8 cellular contexts compared by ENCODE assay signal in genomic region chr17:38428643-38429371, GRCh38. TPM values are rescaled to one million over a fixed set of nuclear protein-coding genes. Genes with fewer than 3 reads are reported as not detected.
A peak's percentile ranks its signal among the peaks of the same experiment; 100 is the strongest.
DNase-seq lines count a peak whose midpoint lies in the region; ATAC-seq, FAIRE-seq and TF ChIP-seq lines count a peak whose summit lies in the region.

No MANE protein-coding gene starts in this region.

- no peak overlapping the region; the same call in 1 of the 2 replicates for H3K23ac ChIP-seq in IMR-90 (ENCODE audit: low read depth, low read length)

- peak overlapping the region; percentile 46 to 82; a peak in 2 of 4 replicates for H4K8ac ChIP-seq in IMR-90 (ENCODE audit: low read depth in 2 of 2, low read length in 2 of 2)

- TF ChIP-seq POLR2A in IMR-90 (IDR thresholded peaks at IDR 0.05; ENCODE audit: low read depth, low read length) (no peak), GM12892 (IDR thresholded peaks at IDR 0.05; ENCODE audit: low read depth, low read length) (no peak)

- H3K27ac ChIP-seq in IMR-90 (ENCODE audit: insufficient read depth, low read length) = peak overlapping the region; percentile 96
- peak overlapping the region; percentile 31 for H3K27ac ChIP-seq in astrocyte (ENCODE audit: low read depth, low read length)
- H3K27ac ChIP-seq in iPS DF 6.9 (ENCODE audit: low read length) = no peak overlapping the region
- peak overlapping the region; percentile 91 for H3K27ac ChIP-seq in psoas muscle

- peak overlapping the region; percentile 87 for H3K4me3 Mint-ChIP-seq in astrocyte (ENCODE audit: unreplicated experiment)

- in situ Hi-C loops in IMR-90 (cut with MboI; ENCODE audit: low sequenced_read_pairs) = no loop called here

- WGBS in IMR-90 (ENCODE audit: extremely low coverage in 2 of 2, insufficient read length in 1 of 2), 2 experiments = 1% methylated on average over 21 of the region's 56 CpGs; no CpG with 5 or more reads in 1 of the 2 experiments
- WGBS in iPS DF 6.9 (ENCODE audit: insufficient coverage, insufficient read length) = no CpG with 5 or more reads among the region's 56 CpGs
- 1 to 3% (median 2%) methylated on average over 30 to 56 of the region's 56 CpGs for WGBS in psoas muscle, 3 donors

- peaks cover 23% of the 10 kb centered on the region for H3K9me1 ChIP-seq in IMR-90 (ENCODE audit: insufficient read depth, low read length)

- TF ChIP-seq RAD21 in IMR-90 (IDR thresholded peaks at IDR 0.05; ENCODE audit: low read length) = no peak

- H2AK9ac ChIP-seq in IMR-90 (replicated peaks; ENCODE audit: low read depth, low read length, poor library complexity) = peak overlapping the region; percentile 99

- H2AFZ ChIP-seq in IMR-90 (replicated peaks; ENCODE audit: low read length, poor library complexity) (peak overlapping the region; percentile 90), astrocyte (ENCODE audit: low read depth, low read length) (peak overlapping the region; percentile 62)

- no peak for TF ChIP-seq CTCF in BJ (IDR thresholded peaks at IDR 0.05; ENCODE audit: insufficient read depth, low read depth, low read length)
- TF ChIP-seq CTCF in IMR-90 (conservative IDR thresholded peaks at IDR 0.05; ENCODE audit: low read depth, low read length) = no peak
- TF ChIP-seq CTCF in astrocyte (IDR thresholded peaks at IDR 0.05; ENCODE audit: insufficient read depth, low read depth, low read length) = no peak
- TF ChIP-seq CTCF in psoas muscle (IDR thresholded peaks at IDR 0.05) = no peak
- no peak for TF ChIP-seq CTCF in D721Med (IDR thresholded peaks at IDR 0.05; ENCODE audit: insufficient read depth, missing control alignments)

- peak overlapping the region; percentile 85 for H2AK5ac ChIP-seq in IMR-90 (ENCODE audit: low read depth, low read length)

- peak overlapping the region; percentile 81 for H3K4me2 ChIP-seq in IMR-90 (ENCODE audit: low read depth, low read length)
- H3K4me2 ChIP-seq in astrocyte (ENCODE audit: low read length) = peak overlapping the region; percentile 94

- peaks cover 21 to 67% of the 10 kb centered on the region in 2 experiments for H3K79me1 ChIP-seq in IMR-90 (ENCODE audit: low read depth in 1 of 2, low read length in 2 of 2)

- peak overlapping the region; percentile 69 for H2BK120ac ChIP-seq in IMR-90 (ENCODE audit: low read depth, low read length)

- FAIRE-seq in astrocyte (lab: Jason Lieb, UNC) (no peak), D721Med (lab: Jason Lieb, UNC) (no peak), GM12892 (lab: Jason Lieb, UNC) (no peak)

- peak overlapping the region; percentile 85 for H3K4ac ChIP-seq in IMR-90 (ENCODE audit: low read depth, low read length)

- H3K4me1 ChIP-seq in IMR-90 (ENCODE audit: control insufficient read depth, insufficient read depth, low read length) (peaks cover 38% of the 10 kb centered on the region), astrocyte (ENCODE audit: insufficient read depth, low read length) (peaks cover 36% of the 10 kb centered on the region), iPS DF 6.9 (ENCODE audit: control insufficient read depth, insufficient read depth, low read length) (peaks cover 16% of the 10 kb centered on the region), psoas muscle (peaks cover 37% of the 10 kb centered on the region)

- dilution Hi-C loops in IMR-90 (cut with HindIII; ENCODE audit: low sequenced_read_pairs, unreplicated experiment) = no loop called here

- H3K27me3 ChIP-seq in BJ (ENCODE audit: control insufficient read depth, insufficient read depth, low read length) (no peaks in the 10 kb centered on the region), IMR-90 (ENCODE audit: control insufficient read depth, insufficient read depth, low read length) (no peaks in the 10 kb centered on the region), astrocyte (ENCODE audit: insufficient read depth, low read length) (no peaks in the 10 kb centered on the region), iPS DF 6.9 (ENCODE audit: control insufficient read depth, insufficient read depth, low read length) (no peaks in the 10 kb centered on the region), psoas muscle (ENCODE audit: insufficient read depth in 3 of 3, low read length in 2 of 3) (no peaks in the 10 kb centered on the region)

- H3K18ac ChIP-seq in IMR-90 (ENCODE audit: low read depth, low read length) = peak overlapping the region; percentile 62

- BruUV-seq in IMR-90 (replicated peaks; lab: Mats Ljungman, UMichigan) = no TSS peak

- no peaks in the 10 kb centered on the region for H3K9me3 Mint-ChIP-seq in astrocyte (ENCODE audit: unreplicated experiment)

- H2BK20ac ChIP-seq in IMR-90 (ENCODE audit: low read depth, low read length) = no peak overlapping the region

- POLR2A ChIA-PET in BJ (lab: Charles Lee) (interaction anchor here (0.5 to 0.8 kb wide), 2 partner anchors 23 to 77 kb away, joined by 3 read pairs; no protein-coding TSS in a partner anchor), IMR-90 (lab: Charles Lee; ENCODE audit: unreplicated experiment) (interaction anchor here (0.8 kb wide), 1 partner anchor 29 kb away, joined by 5 read pairs; no protein-coding TSS in a partner anchor)

- CTCF ChIA-PET in BJ (lab: Yijun Ruan, JAX) = interaction anchor here (0.7 to 3.1 kb wide), 14 partner anchors 9 to 239 kb away, joined by 3 to 19 read pairs (median 4); no protein-coding TSS in a partner anchor
- CTCF ChIA-PET in IMR-90 (lab: Yijun Ruan, JAX) = interaction anchor here (0.9 to 1.0 kb wide), 2 partner anchors 14 to 80 kb away, joined by 3 read pairs; no protein-coding TSS in a partner anchor

- no peak for DNase-seq in BJ (ENCODE audit: low read depth)
- DNase-seq in IMR-90 = peak; percentile 46
- peak; percentile 36 for DNase-seq in astrocyte (ENCODE audit: low read depth)
- DNase-seq in iPS DF 6.9 (ENCODE audit: low read depth, low spot score) = no peak
- DNase-seq in psoas muscle = peak; percentile 73 to 86
- DNase-seq in D721Med (ENCODE audit: insufficient read length, low spot score) = no peak
- no peak for DNase-seq in DMS79 treated with DMSO at 0.1 percent for 48 hours (lab: John Stamatoyannopoulos, UW)
- DNase-seq in GM12892 (ENCODE audit: insufficient read length) = no peak

- peaks cover 38% of the 10 kb centered on the region for H3K4me1 Mint-ChIP-seq in astrocyte (ENCODE audit: low read depth, unreplicated experiment)

- ATAC-seq in IMR-90 (ENCODE audit: low read depth) (peak; percentile 57), psoas muscle (peak; percentile 78 to 86 (median 83))

- H4K5ac ChIP-seq in IMR-90 (ENCODE audit: low read depth, low read length) = peak overlapping the region; percentile 74

- H3K9me3 ChIP-seq in IMR-90 (ENCODE audit: control insufficient read depth, insufficient read depth, low read length) (no peaks in the 10 kb centered on the region), astrocyte (ENCODE audit: insufficient read depth, low read depth, low read length) (no peaks in the 10 kb centered on the region), iPS DF 6.9 (ENCODE audit: control insufficient read depth, insufficient read depth, low read length) (no peaks in the 10 kb centered on the region), psoas muscle (no peaks in the 10 kb centered on the region)

- H3K36me3 Mint-ChIP-seq in astrocyte (ENCODE audit: low read depth, unreplicated experiment) = peaks cover 3% of the 10 kb centered on the region

- H3K27ac Mint-ChIP-seq in astrocyte (ENCODE audit: unreplicated experiment) = peak overlapping the region; percentile 62

- no peaks in the 10 kb centered on the region for H3K27me3 Mint-ChIP-seq in astrocyte (ENCODE audit: low read depth, unreplicated experiment)

- peaks cover 65% of the 10 kb centered on the region for H3K79me2 ChIP-seq in astrocyte (ENCODE audit: insufficient read depth, low read length)

- H3K9ac ChIP-seq in IMR-90 (ENCODE audit: low read depth, low read length) (peak overlapping the region; percentile 62), astrocyte (ENCODE audit: low read length) (peak overlapping the region; percentile 81)

- H2BK5ac ChIP-seq in IMR-90 (ENCODE audit: low read depth, low read length, poor library complexity, severe bottlenecking) = peak overlapping the region; percentile 96

- H3K36me3 ChIP-seq in BJ (ENCODE audit: control insufficient read depth, insufficient read depth, low read length) (peaks cover 1% of the 10 kb centered on the region; the same call in 1 of the 2 replicates), IMR-90 (ENCODE audit: control insufficient read depth, insufficient read depth, low read length) (no peaks in the 10 kb centered on the region), astrocyte (ENCODE audit: insufficient read depth, low read length) (no peaks in the 10 kb centered on the region), iPS DF 6.9 (ENCODE audit: control insufficient read depth, insufficient read depth, low read length) (no peaks in the 10 kb centered on the region), psoas muscle (ENCODE audit: insufficient read depth in 1 of 2, low read depth in 1 of 2) (peaks cover 0 to 3% of the 10 kb centered on the region in 2 donors)

- H4K91ac ChIP-seq in IMR-90 (ENCODE audit: insufficient read depth, low read depth, low read length) = peak overlapping the region; percentile 48

- peaks cover 50% of the 10 kb centered on the region for H4K20me1 ChIP-seq in IMR-90 (ENCODE audit: insufficient read depth, low read length)
- H4K20me1 ChIP-seq in astrocyte (ENCODE audit: insufficient read depth, low read length) = peaks cover 48% of the 10 kb centered on the region

- H3K14ac ChIP-seq in IMR-90 (replicated peaks; ENCODE audit: low read depth, low read length) = peak overlapping the region; percentile 71

- H2BK15ac ChIP-seq in IMR-90 (ENCODE audit: low read depth, low read length) = peak overlapping the region; percentile 45; the same call in 1 of the 3 replicates

- intact Hi-C loops in IMR-90 (cut with micrococcal nuclease) = loop anchor here (2.0 kb wide), 1 partner anchor 22 kb away; no protein-coding TSS in a partner anchor
- intact Hi-C loops in psoas muscle (cut with DNase I) = loop anchor here (5.0 to 10.0 kb wide), 2 partner anchors 38 to 56 kb away; no protein-coding TSS in a partner anchor

- H3K4me3 ChIP-seq in BJ (ENCODE audit: low read depth, low read length) = peak overlapping the region; percentile 84
- peak overlapping the region; percentile 96 for H3K4me3 ChIP-seq in IMR-90 (ENCODE audit: insufficient read depth, low read depth, low read length)
- H3K4me3 ChIP-seq in astrocyte (ENCODE audit: insufficient read depth, low read depth, low read length) = peak overlapping the region; percentile 71
- H3K4me3 ChIP-seq in iPS DF 6.9 (ENCODE audit: low read length) = peak overlapping the region; percentile 50
- peak overlapping the region; percentile 95 for H3K4me3 ChIP-seq in psoas muscle

- peak overlapping the region; percentile 70 for H3K56ac ChIP-seq in IMR-90 (ENCODE audit: extremely low read depth, insufficient read depth, low read length)

RNA-seq across cellular contexts. Expression of gene ARHGAP23, which starts 0.5 kb away (rescaled TPM):
- polyA plus RNA-seq in BJ (2011; rRNA removed) = 15.7 and 17.2 TPM in 2 replicates
- polyA minus RNA-seq in BJ (2011; rRNA and poly(A)+ RNA removed) = 30.3 and 47.3 TPM in 2 replicates
- 9.3 and 17.8 TPM in 2 replicates for total RNA-seq in IMR-90 (2012; rRNA removed)
- polyA plus RNA-seq in IMR-90 (2012; rRNA removed) = 42.7 and 43.3 TPM in 2 replicates
- 30.0 and 40.5 TPM in 2 replicates for polyA plus RNA-seq in IMR-90 (2012; cell fraction: cytosol; rRNA removed)
- 56.1 and 68.3 TPM in 2 replicates for polyA plus RNA-seq in IMR-90 (2012; cell fraction: nucleus; rRNA removed; ENCODE audit: low replicate concordance)
- 88.5 and 118 TPM in 2 replicates for total RNA-seq in astrocyte
- 10 to 100 TPM; 23.6 to 35.8 (median 23.7) TPM for total RNA-seq in psoas muscle
- 10 to 100 TPM in 1 of 3 donors, 1 to 10 TPM in 2; 7.6 to 11.8 (median 9.6) TPM for polyA plus RNA-seq in psoas muscle
- polyA plus RNA-seq in GM12892 (2012; ENCODE audit: missing spikeins) = 4.2 TPM

Comparison
In these comparisons a context has a peak if more than half of its experiments do, and no peak if none do; other contexts are left out.
1. DNase-seq: peak in IMR-90 (single experiment), astrocyte (single experiment) and psoas muscle (2 of 2); none in BJ (single experiment), iPS DF 6.9 (single experiment), D721Med (single experiment), DMS79 treated with DMSO at 0.1 percent for 48 hours (single experiment) and GM12892 (single experiment).
2. Peak in every context shown above with its lines, with median percentiles within 50 percentile points of each other: H3K4me3 ChIP-seq.